Comparison of ENCODE assay signal across 1 cellular context in the genomic region with DNA sequence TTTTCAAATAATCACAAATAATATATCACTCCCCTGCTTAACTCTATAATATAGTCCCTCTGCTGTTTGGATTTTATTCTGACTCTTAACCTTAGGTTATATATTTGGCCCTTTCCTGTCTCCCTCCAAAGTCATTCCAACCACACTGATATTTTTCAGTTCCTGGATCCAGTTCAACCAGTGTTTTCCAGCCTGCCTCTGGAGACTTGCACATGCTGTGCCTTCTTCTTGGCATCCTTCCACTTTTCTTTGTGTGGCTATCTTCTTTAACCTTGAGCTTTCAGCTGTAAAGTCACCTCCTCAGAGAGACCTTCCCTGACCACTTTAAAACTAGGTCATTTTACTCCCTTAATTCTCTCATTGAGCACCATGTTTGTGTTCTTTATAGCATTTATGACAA.
TF ChIP-seq lines count a peak whose summit lies in the region.

No MANE protein-coding gene starts in this region.

TF ChIP-seq in SK-N-SH treated with all-trans-retinoic acid at 6 μM for 48 hours, 23 proteins besides CTCF, POLR2A, EP300 and RAD21:
- TF ChIP-seq, protein P1, sequence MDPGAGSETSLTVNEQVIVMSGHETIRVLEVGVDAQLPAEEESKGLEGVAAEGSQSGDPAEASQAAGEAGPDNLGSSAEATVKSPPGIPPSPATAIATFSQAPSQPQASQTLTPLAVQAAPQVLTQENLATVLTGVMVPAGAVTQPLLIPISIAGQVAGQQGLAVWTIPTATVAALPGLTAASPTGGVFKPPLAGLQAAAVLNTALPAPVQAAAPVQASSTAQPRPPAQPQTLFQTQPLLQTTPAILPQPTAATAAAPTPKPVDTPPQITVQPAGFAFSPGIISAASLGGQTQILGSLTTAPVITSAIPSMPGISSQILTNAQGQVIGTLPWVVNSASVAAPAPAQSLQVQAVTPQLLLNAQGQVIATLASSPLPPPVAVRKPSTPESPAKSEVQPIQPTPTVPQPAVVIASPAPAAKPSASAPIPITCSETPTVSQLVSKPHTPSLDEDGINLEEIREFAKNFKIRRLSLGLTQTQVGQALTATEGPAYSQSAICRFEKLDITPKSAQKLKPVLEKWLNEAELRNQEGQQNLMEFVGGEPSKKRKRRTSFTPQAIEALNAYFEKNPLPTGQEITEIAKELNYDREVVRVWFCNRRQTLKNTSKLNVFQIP (CRISPR knock-in tag; IDR thresholded peaks at IDR 0.05; ENCODE audit: borderline replicate concordance, low read depth): no peak
- TF ChIP-seq TSHZ2 (CRISPR knock-in tag; IDR thresholded peaks at IDR 0.05) (no peak), ZC3H10 (CRISPR knock-in tag; IDR thresholded peaks at IDR 0.05) (no peak), ISL1 (CRISPR knock-in tag; IDR thresholded peaks at IDR 0.05) (no peak), ESRRG (CRISPR knock-in tag; IDR thresholded peaks at IDR 0.05) (no peak), CSDC2 (CRISPR knock-in tag; IDR thresholded peaks at IDR 0.05) (no peak), ZNF8 (CRISPR knock-in tag; IDR thresholded peaks at IDR 0.05) (no peak)
